Comparison of ENCODE assay signal across 10 cellular contexts in genomic region chr6:131656667-131657066, GRCh38. TPM values are rescaled to one million over a fixed set of nuclear protein-coding genes. Genes with fewer than 3 reads are reported as not detected.
"Had no signal": no experiment of that assay in that cellular context is flagged by ENCODE, and none has a peak within 500 bp of the region (broad histone marks: within the 10 kb centered on the region; RNA-seq: fewer than 3 reads in every experiment).

No MANE protein-coding gene starts in this region.

- H3K27ac ChIP-seq: HL-60 had no signal

- FAIRE-seq: H1, H54 had no signal

- H3K4me2 ChIP-seq: GM23338 had no signal

- ATAC-seq: GM23338 had no signal

- H2AFZ ChIP-seq: GM23338 had no signal

- DNase-seq: H9, HCEC 1CT, Kasumi-1, KG1 had no signal

- H3K4me3 ChIP-seq: GM23338 had no signal

RNA-seq across cellular contexts. Expression of gene ENPP3, which starts 19.6 kb away (rescaled TPM):
- total RNA-seq: GM23338, H1 had no signal
- polyA plus RNA-seq: GM23338, IgD-negative memory B cell had no signal

RNA-seq across cellular contexts. Expression of gene OR2A4, which starts 44.5 kb away (rescaled TPM):
- total RNA-seq: GM23338, H1, H9, HT1080 had no signal
- polyA plus RNA-seq: GM23338, IgD-negative memory B cell had no signal

RNA-seq across cellular contexts. Expression of gene CTAGE9, which starts 54.1 kb away (rescaled TPM):
- total RNA-seq: H1, H9, HT1080 had no signal
- polyA plus RNA-seq: H1, IgD-negative memory B cell had no signal
